8 cellular contexts compared by ENCODE assay signal in the genomic region with DNA sequence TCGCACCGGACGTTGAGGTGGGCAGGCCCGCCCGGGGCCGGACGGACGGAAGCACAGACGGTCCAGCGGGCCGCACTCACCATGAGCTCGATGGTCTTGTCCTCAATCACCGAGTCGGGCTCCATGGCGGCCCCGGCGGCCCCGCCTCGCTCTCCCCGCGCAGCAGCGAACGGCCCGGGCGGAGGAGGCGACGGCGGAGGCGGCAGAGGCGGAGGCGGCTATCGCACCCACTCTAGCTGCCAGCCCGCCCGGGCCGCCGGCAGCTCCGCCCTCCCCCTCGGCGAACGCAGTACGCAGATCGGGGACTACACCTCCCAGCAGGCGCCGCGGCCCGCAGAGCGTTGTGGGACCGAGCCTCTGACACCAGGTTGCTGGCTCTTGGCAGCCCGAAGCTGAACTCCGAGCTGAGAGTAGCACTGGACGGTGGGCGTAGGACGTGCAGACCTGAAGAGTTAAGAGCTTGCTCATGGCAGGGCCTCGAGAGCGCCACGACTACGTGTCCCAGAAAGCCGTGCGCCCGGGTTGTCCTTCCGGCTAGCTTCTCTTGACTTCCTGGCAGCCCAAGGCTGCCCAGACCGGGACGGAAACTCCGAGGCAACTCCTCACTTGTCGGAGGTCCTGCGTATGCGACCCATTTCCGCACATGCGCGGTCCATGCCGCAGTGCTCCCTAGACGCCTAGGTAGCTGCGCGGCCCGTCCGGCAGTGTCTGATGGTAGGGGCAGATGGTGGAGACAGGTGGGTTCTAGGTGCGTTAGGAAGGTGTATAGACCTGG. TPM values are rescaled to one million over a fixed set of nuclear protein-coding genes. Genes with fewer than 3 reads are reported as not detected.
DNase-seq lines count a peak whose midpoint lies in the region; ATAC-seq lines count a peak whose summit lies in the region.

A gene (minus strand): TSS at position 261 of the 775 bp plus-strand sequence. CDS start 136 bp downstream, at position 125.

- peaks cover 49% of the 10 kb centered on the region for H3K4me1 ChIP-seq in CD8-positive, alpha-beta memory T cell (ENCODE audit: insufficient read depth, low read length)
- peaks cover 30% of the 10 kb centered on the region for H3K4me1 ChIP-seq in effector memory CD4-positive, alpha-beta T cell (ENCODE audit: control insufficient read depth, insufficient read depth, low read length, poor library complexity, severe bottlenecking)

- peak within 1 kb of the TSS; percentile 100 for H3K4me3 ChIP-seq in CD8-positive, alpha-beta memory T cell (ENCODE audit: low read length)
- peak within 1 kb of the TSS; percentile 80 for H3K4me3 ChIP-seq in effector memory CD4-positive, alpha-beta T cell (ENCODE audit: insufficient read depth, low read depth, low read length, poor library complexity, severe bottlenecking)

- no peaks in the 10 kb centered on the region for H3K27me3 ChIP-seq in CD8-positive, alpha-beta memory T cell (ENCODE audit: insufficient read depth, low read length, poor library complexity, severe bottlenecking)
- no peaks in the 10 kb centered on the region for H3K27me3 ChIP-seq in effector memory CD4-positive, alpha-beta T cell (replicated peaks; ENCODE audit: control insufficient read depth, insufficient read depth, low read length, poor library complexity, severe bottlenecking)

- ATAC-seq in GM19468 (IDR thresholded peaks at IDR 0.05; ENCODE audit: extremely low read depth, unreplicated experiment) (peak; percentile 73), memory B cell (ENCODE audit: low read depth) (peak; percentile 83)

- no peaks in the 10 kb centered on the region for H3K27me3 Mint-ChIP-seq in CD8-positive, alpha-beta memory T cell
- no peaks in the 10 kb centered on the region for H3K27me3 Mint-ChIP-seq in memory B cell

- DNase-seq in CD8-positive, alpha-beta memory T cell: peak; percentile 93 to 98 (median 94)
- DNase-seq in HS-5 (ENCODE audit: low read depth) (peak; percentile 93), memory B cell (ENCODE audit: low spot score in 2 of 2) (peak; percentile 87 to 91)
- DNase-seq in NK-92 treated with Interleukin-12 subunit alpha and Interleukin-12 subunit beta, amount 100 ng/mL, for 24 hours (lab: John Stamatoyannopoulos, UW): peak; percentile 97
- peak; percentile 88 to 94 (median 90) for DNase-seq in effector memory CD4-positive, alpha-beta T cell
- peak; percentile 91 for DNase-seq in stimulated activated CD8-positive, alpha-beta memory T cell treated with anti-CD3 and anti-CD28 coated beads, Interleukin-12 subunit alpha, Interleukin-12 subunit beta, amount 100 ng/mL, for 24 hours (ENCODE audit: extremely low read depth)

- H3K9me3 ChIP-seq in CD8-positive, alpha-beta memory T cell (ENCODE audit: low read length): no peaks in the 10 kb centered on the region
- H3K9me3 ChIP-seq in effector memory CD4-positive, alpha-beta T cell (ENCODE audit: control insufficient read depth, low read length): no peaks in the 10 kb centered on the region

- H3K36me3 ChIP-seq in CD8-positive, alpha-beta memory T cell (ENCODE audit: insufficient read depth, low read length): no peaks in the 10 kb centered on the region
- no peaks in the 10 kb centered on the region for H3K36me3 ChIP-seq in effector memory CD4-positive, alpha-beta T cell (ENCODE audit: control insufficient read depth, insufficient read depth, low read length)

- POLR2A ChIA-PET in CD8-positive, alpha-beta memory T cell (lab: Charles Lee): interaction anchor here (0.6 to 2.8 kb wide), 23 partner anchors 9 to 1881 kb away, joined by 3 to 17 read pairs (median 4); a partner anchor contains a TSS
- POLR2A ChIA-PET in activated CD8-positive, alpha-beta memory T cell treated with anti-CD3 and anti-CD28 coated beads for 36 hours (lab: Charles Lee): interaction anchor here (0.6 to 1.9 kb wide), 14 partner anchors 8 to 618 kb away, joined by 3 to 8 read pairs (median 3); no protein-coding TSS in a partner anchor

- no peaks in the 10 kb centered on the region for H3K9me3 Mint-ChIP-seq in CD8-positive, alpha-beta memory T cell
- H3K9me3 Mint-ChIP-seq in memory B cell: no peaks in the 10 kb centered on the region

- peak within 1 kb of the TSS; percentile 97 for H3K27ac ChIP-seq in CD8-positive, alpha-beta memory T cell (ENCODE audit: low read depth, low read length)
- peak within 1 kb of the TSS; percentile 97 for H3K27ac ChIP-seq in effector memory CD4-positive, alpha-beta T cell (ENCODE audit: insufficient read depth, low read length, poor library complexity, severe bottlenecking)

- H3K4me3 Mint-ChIP-seq in CD8-positive, alpha-beta memory T cell: peak within 1 kb of the TSS; percentile 89 to 97 (median 95)
- peak within 1 kb of the TSS; percentile 92 for H3K4me3 Mint-ChIP-seq in memory B cell

- H3K4me1 Mint-ChIP-seq in CD8-positive, alpha-beta memory T cell: peaks cover 48 to 59% (median 56%) of the 10 kb centered on the region in 3 donors
- H3K4me1 Mint-ChIP-seq in memory B cell: peaks cover 36% of the 10 kb centered on the region

- H3K36me3 Mint-ChIP-seq in CD8-positive, alpha-beta memory T cell: peaks cover 0 to 11% (median 2%) of the 10 kb centered on the region in 3 donors
- peaks cover 2% of the 10 kb centered on the region for H3K36me3 Mint-ChIP-seq in memory B cell

- peak within 1 kb of the TSS; percentile 89 to 100 (median 98) for H3K27ac Mint-ChIP-seq in CD8-positive, alpha-beta memory T cell
- peak within 1 kb of the TSS; percentile 98 for H3K27ac Mint-ChIP-seq in memory B cell

- CTCF ChIA-PET in CD8-positive, alpha-beta memory T cell (lab: Charles Lee): interaction anchor here (0.8 to 4.6 kb wide), 21 partner anchors 9 to 287 kb away, joined by 3 to 29 read pairs (median 4); a partner anchor contains a TSS
- CTCF ChIA-PET in activated CD8-positive, alpha-beta memory T cell treated with anti-CD3 and anti-CD28 coated beads for 36 hours (lab: Charles Lee): interaction anchor here (0.5 to 3.9 kb wide), 13 partner anchors 17 to 100 kb away, joined by 3 to 22 read pairs (median 4); no protein-coding TSS in a partner anchor

RNA-seq across cellular contexts. Expression of the gene that starts here (rescaled TPM):
- 10 to 100 TPM; 44.7 to 46.9 TPM for total RNA-seq in CD8-positive, alpha-beta memory T cell
- polyA plus RNA-seq in CD8-positive, alpha-beta memory T cell: 25.8 TPM
- total RNA-seq in activated CD8-positive, alpha-beta memory T cell treated with anti-CD3 and anti-CD28 coated beads for 36 hours: 10 to 100 TPM; 60.5 to 61.2 TPM

Comparison
In these comparisons a context has a peak if more than half of its experiments do, and no peak if none do; other contexts are left out.
1. Peak in every context shown above with its lines: DNase-seq, ATAC-seq, H3K4me3 ChIP-seq and H3K27ac ChIP-seq.